Comparison of ENCODE assay signal across 14 cellular contexts in genomic region chr10:118965096-118965495, GRCh38.
DNase-seq lines count a peak whose midpoint lies in the region; ATAC-seq and TF ChIP-seq lines count a peak whose summit lies in the region.
"Had no signal": no experiment of that assay in that cellular context is flagged by ENCODE, and none has a peak within 500 bp of the region (broad histone marks: within the 10 kb centered on the region; RNA-seq: fewer than 3 reads in every experiment).

No MANE protein-coding gene starts in this region.

- H3K79me2 ChIP-seq in H9 (ENCODE audit: insufficient read depth, low read length): no peaks in the 10 kb centered on the region
- no peaks in the 10 kb centered on the region for H3K79me2 ChIP-seq in GM23248 (ENCODE audit: insufficient read depth)

- H3T11ph ChIP-seq in H9 (ENCODE audit: low read length): no peak overlapping the region

- H3K36me3 Mint-ChIP-seq in H9 (ENCODE audit: insufficient read depth in 1 of 3, low read depth in 3 of 3): no peaks in the 10 kb centered on the region

- H4K20me1 ChIP-seq in H9 (ENCODE audit: control insufficient read depth, insufficient read depth, insufficient read length) (no peaks in the 10 kb centered on the region), GM23248 (ENCODE audit: insufficient read depth) (no peaks in the 10 kb centered on the region)

- no peak for TF ChIP-seq CTCF in H9 (conservative IDR thresholded peaks at IDR 0.05)

- no peaks in the 10 kb centered on the region for H3K9me3 ChIP-seq in H9 (ENCODE audit: control insufficient read depth, low read depth, low read length)
- H3K9me3 ChIP-seq in GM23248 (ENCODE audit: low read depth): no peaks in the 10 kb centered on the region
- H3K9me3 ChIP-seq: HAP-1 had no signal

- no peak overlapping the region for H3K4ac ChIP-seq in H9 (ENCODE audit: low read depth, low read length)

- H3K27ac ChIP-seq in H9 (ENCODE audit: insufficient read length, low read depth, low read length): no peak overlapping the region
- no peak overlapping the region for H3K27ac ChIP-seq in GM23248

- peaks cover 7 to 9% of the 10 kb centered on the region in 2 experiments for H3K4me1 Mint-ChIP-seq in H9
- H3K4me1 Mint-ChIP-seq: B cell had no signal

- H3K14ac ChIP-seq in H9 (ENCODE audit: insufficient read depth, low read length): no peak overlapping the region

- no peaks in the 10 kb centered on the region; a peak in 1 of 5 replicates for H3K9me3 Mint-ChIP-seq in H9
- H3K9me3 Mint-ChIP-seq: CD4-positive, alpha-beta T cell; HFFc6 had no signal

- in situ Hi-C loops in GM23248 (cut with MboI): no loop called here

- H3K23ac ChIP-seq in H9 (ENCODE audit: insufficient read length, low read depth, low read length): no peak overlapping the region

- ATAC-seq in sciatic nerve: no peak

- H3K18ac ChIP-seq in H9 (ENCODE audit: insufficient read length, low read depth, low read length): no peak overlapping the region

- H3K27me3 ChIP-seq in H9 (ENCODE audit: insufficient read depth, low read length) (no peaks in the 10 kb centered on the region), GM23248 (replicated peaks; ENCODE audit: insufficient read depth) (no peaks in the 10 kb centered on the region)

- H2AFZ ChIP-seq in H9 (ENCODE audit: low read length) (no peak overlapping the region), GM23248 (no peak overlapping the region)

- H3K9me2 ChIP-seq in GM23248 (ENCODE audit: insufficient read depth): no peaks in the 10 kb centered on the region

- no CpG with 5 or more reads among the region's 2 CpGs for WGBS in H9 (ENCODE audit: extremely low coverage, insufficient read length, low lambda C conversion rate)
- 83 to 86% methylated on average over 2 of the region's 2 CpGs for WGBS in GM23248 (ENCODE audit: low coverage in 1 of 2, low lambda C conversion rate in 2 of 2, missing lambda C conversion rate in 2 of 2), 2 experiments

- no peaks in the 10 kb centered on the region for H3K36me3 ChIP-seq in GM23248 (ENCODE audit: low read depth)
- H3K36me3 ChIP-seq: HAP-1 had no signal

- no peak overlapping the region for H3K4me3 Mint-ChIP-seq in H9
- H3K4me3 Mint-ChIP-seq: B cell; CD4-positive, alpha-beta T cell; HFFc6 had no signal

- intact Hi-C loops in sciatic nerve (cut with DNase I): no loop called here

- H3K4me3 ChIP-seq in GM23248: no peak overlapping the region
- H3K4me3 ChIP-seq: HAP-1 had no signal

- no peak overlapping the region for H3K9ac ChIP-seq in H9 (ENCODE audit: extremely low read depth, insufficient read length, low read length)
- no peak overlapping the region for H3K9ac ChIP-seq in GM23248

- H2AK5ac ChIP-seq in H9 (ENCODE audit: insufficient read length, low read length): no peak overlapping the region

- no peaks in the 10 kb centered on the region for H3K79me1 ChIP-seq in H9 (ENCODE audit: insufficient read depth, low read depth, low read length, poor library complexity, severe bottlenecking)

- H2BK15ac ChIP-seq in H9 (ENCODE audit: low read depth, low read length): no peak overlapping the region

- H4K5ac ChIP-seq in H9 (ENCODE audit: insufficient read length, low read depth, low read length): no peak overlapping the region

- H3K56ac ChIP-seq in H9 (ENCODE audit: insufficient read length, low read depth, low read length): no peak overlapping the region

- H3K4me2 ChIP-seq in H9 (ENCODE audit: insufficient read depth, insufficient read length, low read length): no peak overlapping the region
- no peak overlapping the region for H3K4me2 ChIP-seq in GM23248 (ENCODE audit: unreplicated experiment)

- H2BK120ac ChIP-seq in H9 (ENCODE audit: low read depth, low read length, poor library complexity, severe bottlenecking): no peak overlapping the region

- H4K8ac ChIP-seq in H9 (replicated peaks; ENCODE audit: insufficient read length, low read depth, low read length): no peak overlapping the region

- H3K23me2 ChIP-seq in H9 (ENCODE audit: insufficient read length, low read depth, low read length, poor library complexity, severe bottlenecking): no peaks in the 10 kb centered on the region

- DNase-seq in H9 (peak; percentile 3), cerebellum (ENCODE audit: low spot score) (peak; percentile 15), islet precursor cell (peak; percentile 45), sciatic nerve (ENCODE audit: low spot score) (peak; percentile 28), superior temporal gyrus (ENCODE audit: extremely low spot score) (no peak), GM23248 (no peak), GDM1 (lab: John Stamatoyannopoulos, UW) (no peak)
- DNase-seq: Calu3; CD4-positive, alpha-beta T cell; DMS79; GOT3; HFFc6 had no signal

- no peak overlapping the region; a peak in 1 of 7 replicates for H3K27ac Mint-ChIP-seq in H9
- H3K27ac Mint-ChIP-seq: B cell; CD4-positive, alpha-beta T cell; HFFc6 had no signal

- H3K4me1 ChIP-seq in H9 (ENCODE audit: insufficient read depth, low read length): no peaks in the 10 kb centered on the region
- H3K4me1 ChIP-seq in GM23248 (ENCODE audit: insufficient read depth): 0 out of 2 replicates have a peak, but pooled peaks cover 2% of the 10 kb centered on the region
- H3K4me1 ChIP-seq: HAP-1 had no signal

- H3K27me3 Mint-ChIP-seq in H9 (ENCODE audit: low read depth): peaks cover 1% of the 10 kb centered on the region; the same call in 1 of the 2 replicates

- no peak overlapping the region for H2BK12ac ChIP-seq in H9 (ENCODE audit: insufficient read length, low read depth, low read length)

- H4K91ac ChIP-seq in H9 (ENCODE audit: insufficient read length, low read depth, low read length): no peak overlapping the region

- H2BK5ac ChIP-seq in H9 (ENCODE audit: insufficient read length, low read length): no peak overlapping the region

- H2BK20ac ChIP-seq in H9 (ENCODE audit: low read depth, low read length, poor library complexity, severe bottlenecking): no peak overlapping the region

- no peaks in the 10 kb centered on the region for H3F3A ChIP-seq in GM23248 (ENCODE audit: insufficient read depth)

Comparison
In these comparisons a context has a peak if more than half of its experiments do, and no peak if none do; other contexts are left out.
1. DNase-seq: peak in H9 (single experiment), cerebellum (single experiment), islet precursor cell (single experiment) and sciatic nerve (single experiment); none in superior temporal gyrus (single experiment), GM23248 (single experiment) and GDM1 (single experiment).